Comparison of ENCODE assay signal across 8 cellular contexts in genomic region chr6:166244353-166245045, GRCh38.
DNase-seq lines count a peak whose midpoint lies in the region; ATAC-seq and TF ChIP-seq lines count a peak whose summit lies in the region.

No MANE protein-coding gene starts in this region.

- TF ChIP-seq EP300 in upper lobe of left lung (IDR thresholded peaks at IDR 0.05): no peak

- no peak overlapping the region for H2AFZ ChIP-seq in MM.1S (ENCODE audit: low read length)

- H3K9me2 ChIP-seq in DOHH2 (replicated peaks; ENCODE audit: control insufficient read depth, low read length) (no peaks in the 10 kb centered on the region), MM.1S (replicated peaks; ENCODE audit: insufficient read depth, low read length) (no peaks in the 10 kb centered on the region)

- H4K20me1 ChIP-seq in DOHH2 (ENCODE audit: control insufficient read depth, insufficient read depth, low read depth, low read length) (no peaks in the 10 kb centered on the region), MM.1S (ENCODE audit: insufficient read depth, low read length) (no peaks in the 10 kb centered on the region)

- 50 to 57% methylated on average over 11 of the region's 11 CpGs for WGBS in upper lobe of left lung, 2 donors

- H3K36me3 ChIP-seq in DOHH2 (ENCODE audit: control insufficient read depth, low read length) (no peaks in the 10 kb centered on the region), MM.1S (replicated peaks; ENCODE audit: insufficient read depth, low read length) (no peaks in the 10 kb centered on the region), upper lobe of left lung (no peaks in the 10 kb centered on the region)

- TF ChIP-seq CTCF in DOHH2 (IDR thresholded peaks at IDR 0.05; ENCODE audit: low read depth, low read length, poor library complexity, severe bottlenecking) (no peak), MM.1S (IDR thresholded peaks at IDR 0.05; ENCODE audit: low read length) (no peak), upper lobe of left lung (IDR thresholded peaks at IDR 0.05) (no peak)

- no peak for TF ChIP-seq POLR2A in upper lobe of left lung (IDR thresholded peaks at IDR 0.05)

- H3K9ac ChIP-seq in MM.1S (ENCODE audit: low read length): no peak overlapping the region

- H3K27ac ChIP-seq in DOHH2 (ENCODE audit: low read depth, low read length): no peak overlapping the region
- no peak overlapping the region for H3K27ac ChIP-seq in MM.1S (ENCODE audit: low read length)
- H3K27ac ChIP-seq in upper lobe of left lung: no peak overlapping the region

- peak; percentile 92 for ATAC-seq in GM19452 (IDR thresholded peaks at IDR 0.05; ENCODE audit: unreplicated experiment)
- peak; percentile 86 for ATAC-seq in HG03139 (IDR thresholded peaks at IDR 0.05; ENCODE audit: unreplicated experiment)
- ATAC-seq in activated naive CD8-positive, alpha-beta T cell treated with anti-CD3 and anti-CD28 coated beads, Interleukin-2, amount 10 ng/mL, durations not matched to agents 7 days and 5 days (ENCODE audit: low read depth): peak; percentile 92
- ATAC-seq in upper lobe of left lung (ENCODE audit: low FRiP score in 2 of 2): no peak

- H3K4me3 ChIP-seq in DOHH2 (ENCODE audit: low read length) (no peak overlapping the region), MM.1S (ENCODE audit: low read length) (no peak overlapping the region), upper lobe of left lung (no peak overlapping the region)

- H3K27me3 Mint-ChIP-seq in activated naive CD8-positive, alpha-beta T cell treated with anti-CD3 and anti-CD28 coated beads, Interleukin-2, amount 10 ng/mL, durations not matched to agents 7 days and 5 days: peaks cover 50% of the 10 kb centered on the region

- H3K9me3 ChIP-seq in DOHH2 (ENCODE audit: control insufficient read depth, insufficient read depth, low read length) (no peaks in the 10 kb centered on the region), MM.1S (replicated peaks; ENCODE audit: insufficient read depth, low read length) (no peaks in the 10 kb centered on the region), upper lobe of left lung (no peaks in the 10 kb centered on the region)

- H3K27me3 ChIP-seq in DOHH2 (ENCODE audit: control insufficient read depth, low read length): no peaks in the 10 kb centered on the region
- H3K27me3 ChIP-seq in MM.1S (replicated peaks; ENCODE audit: insufficient read depth, low read length): no peaks in the 10 kb centered on the region
- H3K27me3 ChIP-seq in upper lobe of left lung: no peaks in the 10 kb centered on the region

- H3K79me2 ChIP-seq in DOHH2 (ENCODE audit: control insufficient read depth, low read length) (no peaks in the 10 kb centered on the region), MM.1S (ENCODE audit: low read length) (no peaks in the 10 kb centered on the region)

- H3K4me1 ChIP-seq in DOHH2 (ENCODE audit: control insufficient read depth, low read length) (peaks cover 46% of the 10 kb centered on the region), MM.1S (ENCODE audit: low read length) (no peaks in the 10 kb centered on the region), upper lobe of left lung (no peaks in the 10 kb centered on the region)

- H3K4me1 Mint-ChIP-seq in activated naive CD8-positive, alpha-beta T cell treated with anti-CD3 and anti-CD28 coated beads, Interleukin-2, amount 10 ng/mL, durations not matched to agents 7 days and 5 days: peaks cover 34% of the 10 kb centered on the region

- H3K4me2 ChIP-seq in DOHH2 (ENCODE audit: low read length): peak overlapping the region; percentile 67
- no peak overlapping the region for H3K4me2 ChIP-seq in MM.1S (ENCODE audit: low read depth, low read length)

- H3K9me3 Mint-ChIP-seq in activated naive CD8-positive, alpha-beta T cell treated with anti-CD3 and anti-CD28 coated beads, Interleukin-2, amount 10 ng/mL, durations not matched to agents 7 days and 5 days: no peaks in the 10 kb centered on the region

- POLR2A ChIA-PET in activated naive CD8-positive, alpha-beta T cell treated with anti-CD3 and anti-CD28 coated beads, Interleukin-2, amount 10 ng/mL, durations not matched to agents 7 days and 5 days (lab: Charles Lee): interaction anchor here (0.7 to 1.5 kb wide), 2 partner anchors 9 to 12 kb away, joined by 3 to 5 read pairs; no protein-coding TSS in a partner anchor

- H3K27ac Mint-ChIP-seq in activated naive CD8-positive, alpha-beta T cell treated with anti-CD3 and anti-CD28 coated beads, Interleukin-2, amount 10 ng/mL, durations not matched to agents 7 days and 5 days: peak overlapping the region; percentile 88

- no peaks in the 10 kb centered on the region for H3F3A ChIP-seq in DOHH2 (ENCODE audit: control insufficient read depth, insufficient read depth)
- H3F3A ChIP-seq in MM.1S (ENCODE audit: insufficient read depth, low read length): no peaks in the 10 kb centered on the region

- no peak for DNase-seq in activated naive CD8-positive, alpha-beta T cell treated with anti-CD3 and anti-CD28 coated beads, Interleukin-2, amount 10 ng/mL, durations not matched to agents 7 days and 5 days
- no peak for DNase-seq in OCI-M2 (lab: John Stamatoyannopoulos, UW; ENCODE audit: unreplicated experiment)
- no peak for DNase-seq in MM.1S
- DNase-seq in upper lobe of left lung: no peak
- DNase-seq in UCSD-AML1 (lab: John Stamatoyannopoulos, UW; ENCODE audit: unreplicated experiment): no peak

- peaks cover 2% of the 10 kb centered on the region for H3K36me3 Mint-ChIP-seq in activated naive CD8-positive, alpha-beta T cell treated with anti-CD3 and anti-CD28 coated beads, Interleukin-2, amount 10 ng/mL, durations not matched to agents 7 days and 5 days

- peak overlapping the region; percentile 80 for H3K4me3 Mint-ChIP-seq in activated naive CD8-positive, alpha-beta T cell treated with anti-CD3 and anti-CD28 coated beads, Interleukin-2, amount 10 ng/mL, durations not matched to agents 7 days and 5 days

Comparison
In these comparisons a context has a peak if more than half of its experiments do, and no peak if none do; other contexts are left out.
1. ATAC-seq: peak in GM19452 (single experiment), HG03139 (single experiment) and activated naive CD8-positive, alpha-beta T cell treated with anti-CD3 and anti-CD28 coated beads, Interleukin-2, amount 10 ng/mL, durations not matched to agents 7 days and 5 days (single experiment); none in upper lobe of left lung (0 of 2).